Comparison of ENCODE assay signal across 8 cellular contexts in the genomic region with DNA sequence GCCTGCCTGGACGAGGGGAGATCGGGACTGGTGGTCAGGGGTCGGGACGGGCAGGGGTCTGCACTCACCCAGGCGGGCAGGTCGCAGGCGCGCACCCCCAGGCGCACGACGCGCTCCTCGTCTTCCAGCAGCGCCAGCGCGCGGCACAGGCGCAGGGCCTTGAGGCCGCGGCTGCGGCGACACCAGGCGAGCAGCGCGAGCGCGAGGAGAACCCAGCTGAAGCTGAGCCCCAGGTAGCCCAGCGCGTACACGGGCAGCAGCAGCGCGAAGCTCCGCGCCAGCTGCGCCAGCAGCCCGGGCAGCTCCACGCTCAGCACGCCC. TPM values are rescaled to one million over a fixed set of nuclear protein-coding genes. Genes with fewer than 3 reads are reported as not detected.
DNase-seq lines count a peak whose midpoint lies in the region; ATAC-seq and TF ChIP-seq lines count a peak whose summit lies in the region.

No MANE protein-coding gene starts in this region.

- 0 to 3% (median 0%) methylated on average over 14 to 38 of the region's 38 CpGs; no CpG with 5 or more reads in 1 of the 5 donors for WGBS in spleen, 5 donors

- DNase-seq in GDM1 (lab: John Stamatoyannopoulos, UW) (peak; percentile 54), HT-29 (ENCODE audit: low spot score) (peak; percentile 82), SK-N-MC (ENCODE audit: low read depth, low spot score) (no peak), breast epithelium (ENCODE audit: low spot score in 2 of 2) (peak in 1 of 2 donors; percentile 64), islet precursor cell (peak; percentile 82), spleen (no peak), amniotic stem cell (lab: John Stamatoyannopoulos, UW) (no peak)

- TF ChIP-seq CTCF in breast epithelium (IDR thresholded peaks at IDR 0.05) (no peak), spleen (IDR thresholded peaks at IDR 0.05 in 8 of 11, conservative IDR thresholded peaks at IDR 0.05 in 3 of 11) (no peak)

- H3K4me3 ChIP-seq in SK-N-MC = peak overlapping the region; percentile 75
- H3K4me3 ChIP-seq in breast epithelium = peak overlapping the region; percentile 91 to 97 (median 93)
- peak overlapping the region; percentile 53 to 95 (median 80) for H3K4me3 ChIP-seq in spleen

- H3K9me3 ChIP-seq in SK-N-MC (ENCODE audit: low read depth, low read length) (no peaks in the 10 kb centered on the region), breast epithelium (no peaks in the 10 kb centered on the region), spleen (no peaks in the 10 kb centered on the region)

- H3K27ac ChIP-seq in SK-N-MC (peak overlapping the region; percentile 46; the same call in 1 of the 2 replicates), breast epithelium (peak overlapping the region; percentile 99 to 100), spleen (peak overlapping the region; percentile 96 to 100 (median 99))

- TF ChIP-seq POLR2A in breast epithelium (IDR thresholded peaks at IDR 0.05) = no peak
- no peak for TF ChIP-seq POLR2A in spleen (IDR thresholded peaks at IDR 0.05)

- intact Hi-C loops in breast epithelium (cut with DNase I; ENCODE audit: low total_unique reads) (no loop called here), spleen (cut with DNase I; ENCODE audit: low total_unique reads) (loop anchor here (2.0 kb wide), 1 partner anchor 132 kb away; no protein-coding TSS in a partner anchor)

- H3K9ac ChIP-seq in SK-N-MC (ENCODE audit: insufficient read length) = peak overlapping the region; percentile 74

- H3K4me1 ChIP-seq in breast epithelium (no peaks in the 10 kb centered on the region), spleen (peaks cover 7 to 53% (median 45%) of the 10 kb centered on the region in 6 donors)

- peak; percentile 47 for ATAC-seq in GM21423 (IDR thresholded peaks at IDR 0.05; ENCODE audit: unreplicated experiment)

- H3K27me3 ChIP-seq in breast epithelium = no peaks in the 10 kb centered on the region
- H3K27me3 ChIP-seq in spleen (replicated peaks in 1 of 7) = no peaks in the 10 kb centered on the region

- H3K36me3 ChIP-seq in SK-N-MC (ENCODE audit: insufficient read depth, low read length) (no peaks in the 10 kb centered on the region), breast epithelium (no peaks in the 10 kb centered on the region), spleen (no peaks in the 10 kb centered on the region)

RNA-seq across cellular contexts. Expression of gene ESYT2, which starts 0.3 kb away (rescaled TPM):
- 75.4 and 76.4 TPM in 2 replicates for total RNA-seq in HT-29 (2014; rRNA removed; shearing (Covaris generic))
- total RNA-seq in breast epithelium (100 to 1,000 TPM in 2 of 3 donors, 10 to 100 TPM in 1; 97.3 to 155 (median 115) TPM), spleen (10 to 100 TPM; 37.1 to 61.0 (median 47.2) TPM)
- 10 to 100 TPM in 2 of 3 donors, 1 to 10 TPM in 1; 6.6 to 10.3 (median 10.0) TPM for polyA plus RNA-seq in spleen

RNA-seq across cellular contexts. Expression of gene DYNC2I1, which starts 27.4 kb away (rescaled TPM):
- total RNA-seq in HT-29 (2014; rRNA removed; shearing (Covaris generic)) = 12.4 and 15.5 TPM in 2 replicates
- total RNA-seq in breast epithelium (10 to 100 TPM; 20.5 to 32.8 (median 22.9) TPM), spleen (10 to 100 TPM; 14.9 to 21.7 (median 17.8) TPM)
- 1 to 10 TPM; 3.7 to 8.6 (median 8.0) TPM for polyA plus RNA-seq in spleen

Comparison
In these comparisons a context has a peak if more than half of its experiments do, and no peak if none do; other contexts are left out.
1. DNase-seq: peak in GDM1 (single experiment), HT-29 (single experiment) and islet precursor cell (single experiment); none in SK-N-MC (single experiment), spleen (single experiment) and amniotic stem cell (single experiment).
2. H3K27ac ChIP-seq: peak in every context shown above with its lines; median percentile 100 in breast epithelium; 99 in spleen; 46 in SK-N-MC.
3. Peak in every context shown above with its lines, with median percentiles within 50 percentile points of each other: H3K4me3 ChIP-seq.